ENCODE assay signal across 8 cellular contexts in the genomic region with DNA sequence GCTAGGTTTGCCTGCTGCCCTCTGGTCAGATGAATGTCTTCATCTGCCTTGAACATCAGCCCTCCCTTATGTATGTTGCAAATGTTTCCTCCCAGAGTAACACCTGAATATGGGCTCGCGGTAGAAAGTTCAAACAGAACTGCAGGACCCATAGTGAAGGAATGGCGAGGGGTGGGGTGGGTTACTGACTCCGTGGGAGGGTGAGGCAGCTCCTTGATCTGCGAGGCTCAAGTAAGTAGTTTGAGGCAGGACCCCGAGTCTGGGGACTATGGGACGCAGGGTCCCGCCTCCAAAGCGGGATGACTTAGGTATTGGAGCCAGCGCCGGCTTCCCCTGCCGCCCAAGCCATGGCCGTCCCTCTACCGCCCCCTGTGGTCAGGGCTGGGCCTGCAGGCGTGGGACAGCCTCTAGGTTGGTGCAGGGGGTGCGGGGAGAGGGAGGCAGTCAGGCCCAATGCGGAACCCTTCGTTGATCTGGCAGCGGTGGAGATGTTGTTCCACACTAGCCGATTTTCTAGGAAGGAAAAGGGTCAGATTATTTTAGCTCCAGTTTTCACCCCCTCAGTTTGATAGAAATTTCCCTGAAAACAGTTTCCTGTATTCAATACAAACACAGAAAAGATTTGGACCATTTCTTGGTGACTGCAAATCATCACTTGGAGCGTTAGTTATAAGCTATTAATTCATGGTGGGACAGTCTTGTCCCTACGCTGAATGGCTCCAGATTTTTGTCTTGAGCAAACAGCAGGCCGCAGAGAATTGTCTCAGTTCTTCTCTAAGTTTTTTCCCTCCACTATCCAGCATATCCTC.
DNase-seq lines count a peak whose midpoint lies in the region; ATAC-seq and TF ChIP-seq lines count a peak whose summit lies in the region.

No MANE protein-coding gene starts in this region.

- H3K27ac ChIP-seq in gastroesophageal sphincter = peak overlapping the region in 1 of 4 donors; percentile 19
- no peak overlapping the region for H3K27ac ChIP-seq in GM23248

- ATAC-seq in gastroesophageal sphincter = no peak

- no peaks in the 10 kb centered on the region for H4K20me1 ChIP-seq in GM23248 (ENCODE audit: insufficient read depth)

- in situ Hi-C loops in GM23248 (cut with MboI) = no loop called here

- TF ChIP-seq POLR2A in gastroesophageal sphincter (IDR thresholded peaks at IDR 0.05) = no peak

- H3K27me3 ChIP-seq in BJ (ENCODE audit: control insufficient read depth, insufficient read depth, low read length) (no peaks in the 10 kb centered on the region), gastroesophageal sphincter (peaks cover 9% of the 10 kb centered on the region), GM23248 (replicated peaks; ENCODE audit: insufficient read depth) (no peaks in the 10 kb centered on the region)

- no peaks in the 10 kb centered on the region for H3K9me3 ChIP-seq in gastroesophageal sphincter
- no peaks in the 10 kb centered on the region for H3K9me3 ChIP-seq in GM23248 (ENCODE audit: low read depth)

- CTCF ChIA-PET in BJ (lab: Yijun Ruan, JAX) = interaction anchor here (0.5 to 2.1 kb wide), 14 partner anchors 8 to 843 kb away, joined by 3 to 7 read pairs (median 3); no protein-coding TSS in a partner anchor

- H3K4me3 ChIP-seq in BJ (ENCODE audit: low read depth, low read length) = no peak overlapping the region
- H3K4me3 ChIP-seq in gastroesophageal sphincter = no peak overlapping the region
- H3K4me3 ChIP-seq in GM23248 = no peak overlapping the region

- 64% methylated on average over 7 of the region's 23 CpGs; no CpG with 5 or more reads in 1 of the 2 donors for WGBS in gastroesophageal sphincter (ENCODE audit: low coverage in 1 of 2), 2 donors
- whole genome bisulfite sequencing in GM23248 (ENCODE audit: low coverage in 1 of 2, low lambda C conversion rate in 2 of 2, missing lambda C conversion rate in 2 of 2), 2 experiments = 84 to 86% methylated on average over 22 to 23 of the region's 23 CpGs

- DNase-seq in BJ (ENCODE audit: low read depth) (no peak), HuH-7.5 (ENCODE audit: low spot score) (peak; percentile 68), retina (peak; percentile 65), COR-L47 (lab: John Stamatoyannopoulos, UW) (no peak), GM23248 (no peak), SHP77 treated with DMSO at 0.1 percent for 48 hours (lab: John Stamatoyannopoulos, UW) (no peak)
- DNase-seq in activated CD8-positive, alpha-beta memory T cell treated with anti-CD3 and anti-CD28 coated beads, Interleukin-2, amount 50 U/mL, for 4 hours = peak; percentile 37

- H2AFZ ChIP-seq in GM23248 = no peak overlapping the region

- POLR2A ChIA-PET in BJ (lab: Charles Lee) = interaction anchor here (0.6 kb wide), 1 partner anchor 38 kb away, joined by 3 read pairs; no protein-coding TSS in a partner anchor

- H3K9ac ChIP-seq in GM23248 = no peak overlapping the region

- peak; percentile 63 for TF ChIP-seq CTCF in BJ (IDR thresholded peaks at IDR 0.05; ENCODE audit: insufficient read depth, low read depth, low read length)
- TF ChIP-seq CTCF in gastroesophageal sphincter (IDR thresholded peaks at IDR 0.05) = peak in 3 of 4 experiments; percentile 40 to 68 (median 46)

- no peak overlapping the region for H3K4me2 ChIP-seq in GM23248 (ENCODE audit: unreplicated experiment)

- H3K36me3 ChIP-seq in BJ (ENCODE audit: control insufficient read depth, insufficient read depth, low read length) (no peaks in the 10 kb centered on the region), gastroesophageal sphincter (no peaks in the 10 kb centered on the region), GM23248 (ENCODE audit: low read depth) (no peaks in the 10 kb centered on the region; the same call in 1 of the 2 replicates)

- H3K79me2 ChIP-seq in GM23248 (ENCODE audit: insufficient read depth) = no peaks in the 10 kb centered on the region

- no peak for TF ChIP-seq EP300 in gastroesophageal sphincter (IDR thresholded peaks at IDR 0.05)

- H3K4me1 ChIP-seq in gastroesophageal sphincter (peaks cover 0 to 9% (median 0%) of the 10 kb centered on the region in 3 donors), GM23248 (ENCODE audit: insufficient read depth) (peaks cover 8% of the 10 kb centered on the region; the same call in 1 of the 2 replicates)

- H3K9me2 ChIP-seq in GM23248 (ENCODE audit: insufficient read depth) = no peaks in the 10 kb centered on the region

- no peaks in the 10 kb centered on the region for H3F3A ChIP-seq in GM23248 (ENCODE audit: insufficient read depth)

Comparison
In these comparisons a context has a peak if more than half of its experiments do, and no peak if none do; other contexts are left out.
1. DNase-seq: peak in HuH-7.5 (single experiment), activated CD8-positive, alpha-beta memory T cell treated with anti-CD3 and anti-CD28 coated beads, Interleukin-2, amount 50 U/mL, for 4 hours (single experiment) and retina (single experiment); none in BJ (single experiment), COR-L47 (single experiment), GM23248 (single experiment) and SHP77 treated with DMSO at 0.1 percent for 48 hours (single experiment).